ENCODE assay signal across 12 cellular contexts in the genomic region with DNA sequence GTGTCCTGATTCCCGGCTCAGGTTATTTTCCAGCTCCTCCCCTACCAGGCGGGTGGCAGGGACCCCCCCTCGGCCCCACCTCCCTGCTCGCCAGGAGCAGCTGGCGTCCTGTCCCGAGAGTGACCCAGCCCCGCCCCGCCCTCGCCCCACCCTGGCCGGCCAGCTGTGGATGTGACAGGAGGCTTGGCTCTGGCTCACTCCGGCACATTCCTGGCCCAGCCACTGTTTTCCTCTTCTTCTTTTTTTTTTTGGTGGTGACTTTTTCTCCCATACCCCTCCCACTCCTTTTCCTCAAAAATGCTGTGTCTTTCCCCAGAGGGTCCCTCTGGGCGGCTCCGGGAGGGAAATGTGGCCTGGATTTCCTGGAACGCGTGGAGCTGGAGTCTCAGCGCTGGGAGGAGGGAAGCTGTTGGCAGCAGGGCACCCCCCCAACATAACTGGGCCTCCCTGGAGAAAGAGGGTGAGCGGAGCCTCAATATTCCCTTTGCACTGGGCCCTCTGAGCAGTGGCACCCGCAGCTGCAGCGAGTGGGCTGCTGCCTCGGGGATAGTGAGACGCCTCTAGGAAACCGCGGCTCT. TPM values are rescaled to one million over a fixed set of nuclear protein-coding genes. Genes with fewer than 3 reads are reported as not detected.
DNase-seq lines count a peak whose midpoint lies in the region; ATAC-seq and TF ChIP-seq lines count a peak whose summit lies in the region.
"Had no signal": no experiment of that assay in that cellular context is flagged by ENCODE, and none has a peak within 500 bp of the region (broad histone marks: within the 10 kb centered on the region; RNA-seq: fewer than 3 reads in every experiment).

No MANE protein-coding gene starts in this region.

- DNase-seq in GM03348 (ENCODE audit: low spot score) (peak; percentile 56), SK-N-MC (ENCODE audit: low read depth, low spot score) (no peak), heart left ventricle (peak; percentile 85 to 92 (median 88)), psoas muscle (peak; percentile 74 to 87), Ammon's horn (ENCODE audit: low spot score) (no peak), NOMO-1 (lab: John Stamatoyannopoulos, UW; ENCODE audit: unreplicated experiment in 2 of 2) (no peak)
- DNase-seq in activated effector memory CD4-positive, alpha-beta T cell treated with anti-CD3 and anti-CD28 coated beads, Interleukin-2, amount 50 U/mL, for 16 hours: no peak
- DNase-seq: DND-41, NCI-H2107 had no signal

- ATAC-seq in heart left ventricle: peak; percentile 67 to 81 (median 72)
- peak; percentile 58 to 82 (median 74) for ATAC-seq in psoas muscle
- no peak for ATAC-seq in HG02970 (IDR thresholded peaks at IDR 0.05; ENCODE audit: low FRiP score, unreplicated experiment)

- peaks cover 0 to 7% (median 0%) of the 10 kb centered on the region in 9 donors for H3K27me3 ChIP-seq in heart left ventricle
- peaks cover 0 to 22% (median 2%) of the 10 kb centered on the region in 3 donors for H3K27me3 ChIP-seq in psoas muscle (ENCODE audit: insufficient read depth in 3 of 3, low read length in 2 of 3)

- WGBS in heart left ventricle, 4 donors: 14 to 24% (median 21%) methylated on average over 23 of the region's 23 CpGs
- WGBS in psoas muscle, 3 donors: 3 to 7% (median 4%) methylated on average over 22 to 23 of the region's 23 CpGs

- H3K36me3 ChIP-seq in SK-N-MC (ENCODE audit: insufficient read depth, low read length): no peaks in the 10 kb centered on the region
- no peaks in the 10 kb centered on the region for H3K36me3 ChIP-seq in heart left ventricle
- no peaks in the 10 kb centered on the region for H3K36me3 ChIP-seq in psoas muscle (ENCODE audit: insufficient read depth in 1 of 2, low read depth in 1 of 2)

- no peak for TF ChIP-seq POLR2A in heart left ventricle (IDR thresholded peaks at IDR 0.05)

- no peak for TF ChIP-seq CTCF in heart left ventricle (IDR thresholded peaks at IDR 0.05)
- no peak for TF ChIP-seq CTCF in psoas muscle (IDR thresholded peaks at IDR 0.05)

- intact Hi-C loops in heart left ventricle (cut with DNase I) (loop anchor here in 5 of 10 donors (2.0 to 5.0 kb wide), 3 partner anchors 23 to 35 kb away; no protein-coding TSS in a partner anchor), psoas muscle (cut with DNase I) (loop anchor here in 1 of 2 donors (5.0 kb wide), 1 partner anchor 35 kb away; no protein-coding TSS in a partner anchor)

- H3K9me3 ChIP-seq in SK-N-MC (ENCODE audit: low read depth, low read length) (no peaks in the 10 kb centered on the region), heart left ventricle (no peaks in the 10 kb centered on the region), psoas muscle (no peaks in the 10 kb centered on the region)

- H3K4me3 ChIP-seq in SK-N-MC (peak overlapping the region; percentile 56), heart left ventricle (peak overlapping the region in 9 of 12 donors; percentile 8 to 39 (median 28)), psoas muscle (peak overlapping the region; percentile 22)

- H3K27ac ChIP-seq in SK-N-MC: no peak overlapping the region
- H3K27ac ChIP-seq in heart left ventricle: peak overlapping the region; percentile 51 to 94 (median 82)
- peak overlapping the region; percentile 57 for H3K27ac ChIP-seq in psoas muscle
- H3K27ac ChIP-seq: epithelial cell of prostate had no signal

- no peak overlapping the region for H3K9ac ChIP-seq in SK-N-MC (ENCODE audit: insufficient read length)

- H3K4me1 ChIP-seq in heart left ventricle (peaks cover 4 to 84% (median 65%) of the 10 kb centered on the region in 12 donors), psoas muscle (peaks cover 6% of the 10 kb centered on the region)

RNA-seq across cellular contexts. Expression of gene CSNK2A1, which starts 28.3 kb away (rescaled TPM):
- total RNA-seq in heart left ventricle (100 to 1,000 TPM; 107 to 136 (median 126) TPM), psoas muscle (100 to 1,000 TPM; 118 to 180 (median 140) TPM)
- polyA plus RNA-seq in heart left ventricle (10 to 100 TPM; 30.3 to 72.1 TPM), psoas muscle (100 to 1,000 TPM in 1 of 3 donors, 10 to 100 TPM in 2; 43.9 to 122 (median 87.9) TPM)

RNA-seq across cellular contexts. Expression of gene TCF15, which starts 38.3 kb away (rescaled TPM):
- total RNA-seq in heart left ventricle (10 to 100 TPM in 5 of 9 donors, 1 to 10 TPM in 4; 5.8 to 18.0 (median 10.0) TPM), psoas muscle (10 to 100 TPM in 1 of 4 donors, 1 to 10 TPM in 3; 5.1 to 10.6 (median 6.7) TPM)
- polyA plus RNA-seq in heart left ventricle (10 to 100 TPM in 1 of 2 donors, 1 to 10 TPM in 1; 7.3 to 14.1 TPM), psoas muscle (1 to 10 TPM; 3.0 to 4.7 (median 3.2) TPM)
- total RNA-seq: activated T-helper 2 cell treated with anti-CD3 and anti-CD28 coated beads, Interferon-gamma antibody, Interleukin-2, Interleukin-4, amounts not matched to agents 10 μg/mL and 5 μg/mL and 100 μg/mL, durations not matched to agents 14 hours and 24 hours and 36 hours had no signal

Comparison
In these comparisons a context has a peak if more than half of its experiments do, and no peak if none do; other contexts are left out.
1. DNase-seq: peak in GM03348 (single experiment), heart left ventricle (5 of 5) and psoas muscle (2 of 2); none in SK-N-MC (single experiment), activated effector memory CD4-positive, alpha-beta T cell treated with anti-CD3 and anti-CD28 coated beads, Interleukin-2, amount 50 U/mL, for 16 hours (single experiment), Ammon's horn (single experiment) and NOMO-1 (0 of 2).
2. Peak in every context shown above with its lines, with median percentiles within 50 percentile points of each other: H3K4me3 ChIP-seq.